30 cellular contexts compared by ENCODE assay signal in genomic region chr3:169809230-169809795, GRCh38. TPM values are rescaled to one million over a fixed set of nuclear protein-coding genes. Genes with fewer than 3 reads are reported as not detected.
A peak's percentile ranks its signal among the peaks of the same experiment; 100 is the strongest.
DNase-seq lines count a peak whose midpoint lies in the region; ATAC-seq, FAIRE-seq and TF ChIP-seq lines count a peak whose summit lies in the region.
"Had no signal": no experiment of that assay in that cellular context is flagged by ENCODE, and none has a peak within 500 bp of the region (broad histone marks: within the 10 kb centered on the region; RNA-seq: fewer than 3 reads in every experiment).

No MANE protein-coding gene starts in this region.

- H3K27me3 Mint-ChIP-seq in endodermal cell (ENCODE audit: insufficient read depth), result peaks cover 5% of the 10 kb centered on the region
- peaks cover 10% of the 10 kb centered on the region for H3K27me3 Mint-ChIP-seq in stimulated activated naive CD8-positive, alpha-beta T cell treated with anti-CD3 and anti-CD28 coated beads, Interleukin-15, amount 100 ng/mL, for 72 hours
- H3K27me3 Mint-ChIP-seq: naive thymus-derived CD8-positive, alpha-beta T cell had no signal

- H3K27ac ChIP-seq in SK-N-SH (ENCODE audit: low read depth in 2 of 2, low read length in 1 of 2), result no peak overlapping the region
- no peak overlapping the region for H3K27ac ChIP-seq in endodermal cell (ENCODE audit: low read depth, low read length)
- H3K27ac ChIP-seq: ovary, thyroid gland had no signal

- peaks cover 0 to 2% of the 10 kb centered on the region in 2 experiments for H3K36me3 ChIP-seq in SK-N-SH (replicated peaks in 1 of 2; ENCODE audit: control insufficient read depth in 1 of 2, insufficient read depth in 2 of 2, low read length in 1 of 2)
- no peaks in the 10 kb centered on the region for H3K36me3 ChIP-seq in endodermal cell (ENCODE audit: control insufficient read depth, insufficient read depth, low read length)
- H3K36me3 ChIP-seq: MG63, ovary, thyroid gland had no signal

- no peaks in the 10 kb centered on the region for H3K79me2 ChIP-seq in SK-N-SH (ENCODE audit: insufficient read depth)

- H3K4me3 Mint-ChIP-seq in endodermal cell, result no peak overlapping the region
- no peak overlapping the region for H3K4me3 Mint-ChIP-seq in stimulated activated naive CD8-positive, alpha-beta T cell treated with anti-CD3 and anti-CD28 coated beads, Interleukin-15, amount 100 ng/mL, for 72 hours
- H3K4me3 Mint-ChIP-seq: naive thymus-derived CD8-positive, alpha-beta T cell had no signal

- TF ChIP-seq CTCF in SK-N-SH (IDR thresholded peaks at IDR 0.05) (no peak), endodermal cell (conservative IDR thresholded peaks at IDR 0.05) (no peak)

- TF ChIP-seq POLR2A in GM12891 (IDR thresholded peaks at IDR 0.05; ENCODE audit: low read depth, low read length), result no peak

- H3K27me3 ChIP-seq in SK-N-SH (ENCODE audit: insufficient read depth) (no peaks in the 10 kb centered on the region), endodermal cell (ENCODE audit: control insufficient read depth, insufficient read depth, low read length, poor library complexity, severe bottlenecking) (no peaks in the 10 kb centered on the region)
- H3K27me3 ChIP-seq: MG63, ovary, thyroid gland had no signal

- peak overlapping the region; percentile 2 for H3K27ac Mint-ChIP-seq in endodermal cell
- no peak overlapping the region for H3K27ac Mint-ChIP-seq in stimulated activated naive CD8-positive, alpha-beta T cell treated with anti-CD3 and anti-CD28 coated beads, Interleukin-15, amount 100 ng/mL, for 72 hours

- no peak for TF ChIP-seq EP300 in SK-N-SH (IDR thresholded peaks at IDR 0.05; ENCODE audit: borderline replicate concordance in 1 of 2, low read depth in 1 of 2, low read length in 1 of 2)

- H3K4me2 ChIP-seq in SK-N-SH, result no peak overlapping the region

- H2AFZ ChIP-seq in SK-N-SH (ENCODE audit: low read depth), result peak overlapping the region; percentile 60; the same call in 1 of the 2 replicates

- H3K4me3 ChIP-seq in SK-N-SH (ENCODE audit: low read depth in 2 of 2, low read length in 1 of 2) (no peak overlapping the region), endodermal cell (ENCODE audit: low read length) (no peak overlapping the region)
- H3K4me3 ChIP-seq: MG63, ovary, thyroid gland had no signal

- peaks cover 17% of the 10 kb centered on the region for H3K4me1 Mint-ChIP-seq in endodermal cell
- peaks cover 32% of the 10 kb centered on the region for H3K4me1 Mint-ChIP-seq in stimulated activated naive CD8-positive, alpha-beta T cell treated with anti-CD3 and anti-CD28 coated beads, Interleukin-15, amount 100 ng/mL, for 72 hours

- peaks cover 0 to 11% of the 10 kb centered on the region in 2 experiments; a peak in 2 of 4 replicates for H3K4me1 ChIP-seq in SK-N-SH (ENCODE audit: control insufficient read depth in 1 of 2, insufficient read depth in 2 of 2, low read depth in 1 of 2, low read length in 1 of 2)
- no peaks in the 10 kb centered on the region for H3K4me1 ChIP-seq in endodermal cell (ENCODE audit: control insufficient read depth, insufficient read depth, low read length)

- no peaks in the 10 kb centered on the region for H3K9me3 ChIP-seq in SK-N-SH
- H3K9me3 ChIP-seq in endodermal cell (ENCODE audit: control insufficient read depth, low read length), result no peaks in the 10 kb centered on the region
- H3K9me3 ChIP-seq: MG63, ovary, thyroid gland had no signal

- no peak for TF ChIP-seq RAD21 in SK-N-SH (IDR thresholded peaks at IDR 0.05; ENCODE audit: low read length)

- no peak for ATAC-seq in SK-N-SH treated with all-trans-retinoic acid at 6 μM for 48 hours
- ATAC-seq in stimulated activated naive CD8-positive, alpha-beta T cell treated with anti-CD3 and anti-CD28 coated beads, Interleukin-15, amount 100 ng/mL, for 72 hours, result no peak
- no peak for ATAC-seq in GM18870 (IDR thresholded peaks at IDR 0.05; ENCODE audit: unreplicated experiment)
- ATAC-seq: left cardiac atrium; naive thymus-derived CD8-positive, alpha-beta T cell; right cardiac atrium had no signal

- no peaks in the 10 kb centered on the region for H4K20me1 ChIP-seq in SK-N-SH (ENCODE audit: insufficient read depth)

- H3K9me3 Mint-ChIP-seq in endodermal cell, result peaks cover 2% of the 10 kb centered on the region
- H3K9me3 Mint-ChIP-seq in stimulated activated naive CD8-positive, alpha-beta T cell treated with anti-CD3 and anti-CD28 coated beads, Interleukin-15, amount 100 ng/mL, for 72 hours, result no peaks in the 10 kb centered on the region
- H3K9me3 Mint-ChIP-seq: CD8-positive, alpha-beta memory T cell; naive thymus-derived CD8-positive, alpha-beta T cell had no signal

- H3K9ac ChIP-seq in SK-N-SH (no peak overlapping the region), endodermal cell (ENCODE audit: extremely low read depth, low read length, poor library complexity, severe bottlenecking) (no peak overlapping the region)

- no peak for DNase-seq in SK-N-SH
- DNase-seq in GM12891 (ENCODE audit: insufficient read length, low spot score), result no peak
- DNase-seq in MV-4-11 (lab: John Stamatoyannopoulos, UW), result peak; percentile 21
- DNase-seq in endodermal cell, result no peak
- no peak for DNase-seq in midbrain (lab: John Stamatoyannopoulos, UW)
- DNase-seq in stimulated activated naive CD8-positive, alpha-beta T cell treated with anti-CD3 and anti-CD28 coated beads, Interleukin-15, amount 100 ng/mL, for 72 hours, result no peak
- DNase-seq: 8988T; activated CD4-positive, alpha-beta T cell treated with anti-CD3 and anti-CD28 coated beads for 1 hour; activated CD8-positive, alpha-beta memory T cell treated with anti-CD3 and anti-CD28 coated beads, Interleukin-2, amount 50 U/mL, for 48 hours; activated effector memory CD4-positive, alpha-beta T cell treated with anti-CD3 and anti-CD28 coated beads, Interleukin-2, amount 50 U/mL, for 16 hours; amygdala; CD8-positive, alpha-beta memory T cell; DMS53; glutamatergic neuron; GOT3; left cardiac atrium; mesenchymal stem cell; MG63; naive thymus-derived CD8-positive, alpha-beta T cell; NCI-H1694; NCI-H2171; NCI-H524; ovary; right cardiac atrium; stimulated activated CD4-positive, alpha-beta T cell treated with anti-CD3 and anti-CD28 coated beads, Interleukin-4, amount 100 ng/mL, for 24 hours; stimulated activated naive CD4-positive, alpha-beta T cell treated with Interleukin-2 at 50 U/mL for 16 hours; thyroid gland had no signal

- POLR2A ChIA-PET in SK-N-SH (lab: Yijun Ruan, JAX), result interaction anchor here (0.9 kb wide), 1 partner anchor 37 kb away, joined by 5 read pairs; the partner anchor contains the start of gene MYNN

- H3F3A ChIP-seq in SK-N-SH (replicated peaks; ENCODE audit: insufficient read depth), result no peaks in the 10 kb centered on the region

- WGBS in SK-N-SH (ENCODE audit: low lambda C conversion rate), result 71% methylated on average over 2 of the region's 2 CpGs
- 86 to 91% methylated on average over 1 to 2 of the region's 2 CpGs for WGBS in endodermal cell (ENCODE audit: insufficient coverage in 1 of 2, insufficient read length in 1 of 2), 2 experiments

- no peak for FAIRE-seq in GM12891 (lab: Jason Lieb, UNC)

- no peaks in the 10 kb centered on the region for H3K9me2 ChIP-seq in SK-N-SH

- peaks cover 10% of the 10 kb centered on the region for H3K36me3 Mint-ChIP-seq in endodermal cell (ENCODE audit: low read depth)
- H3K36me3 Mint-ChIP-seq: naive thymus-derived CD8-positive, alpha-beta T cell had no signal

- CTCF ChIA-PET in SK-N-SH (lab: Yijun Ruan, JAX), result no interaction called here

TF ChIP-seq in SK-N-SH, 30 proteins besides CTCF, POLR2A, EP300 and RAD21 (continues in another document):
- TF ChIP-seq FOSL2 (IDR thresholded peaks at IDR 0.05; ENCODE audit: borderline replicate concordance, low read depth) (no peak), NRF1 (IDR thresholded peaks at IDR 0.05; ENCODE audit: low read depth, low read length) (no peak)

TF ChIP-seq in SK-N-SH treated with all-trans-retinoic acid at 6 μM for 48 hours, 23 proteins besides CTCF, POLR2A, EP300 and RAD21 (continues in another document):
- TF ChIP-seq ISL1 (CRISPR knock-in tag; IDR thresholded peaks at IDR 0.05), result no peak

TF ChIP-seq in GM12891, 5 proteins besides CTCF, POLR2A, EP300 and RAD21:
- TF ChIP-seq SPI1 (IDR thresholded peaks at IDR 0.05; ENCODE audit: low read depth, low read length) (peak; percentile 54), POU2F2 (IDR thresholded peaks at IDR 0.05; ENCODE audit: low read depth, low read length) (no peak)

RNA-seq across cellular contexts. Expression of gene LRRIQ4, which starts 3.4 kb away (rescaled TPM):
- not detected in 2 replicates for polyA plus RNA-seq in SK-N-SH (2012; rRNA removed)
- polyA plus RNA-seq in SK-N-SH (2012; cell fraction: cytosol; rRNA removed), result 0.01 and 0.03 TPM in 2 replicates
- 0.04 and 0.06 TPM in 2 replicates for polyA plus RNA-seq in SK-N-SH (2012; cell fraction: nucleus; rRNA removed)
- polyA plus RNA-seq in GM12891 (2012; ENCODE audit: low read depth, missing spikeins), result 0.21 TPM
- total RNA-seq in endodermal cell, result not detected
- polyA plus RNA-seq in endodermal cell (2013, experiment 1 of 2), result not detected
- polyA plus RNA-seq in endodermal cell (2013, experiment 2 of 2), result not detected
- total RNA-seq: right cardiac atrium, RPMI7951 had no signal
- polyA plus RNA-seq: CD8-positive, alpha-beta memory T cell; naive thymus-derived CD8-positive, alpha-beta T cell; right cardiac atrium had no signal

RNA-seq across cellular contexts. Expression of gene LRRC34, which starts 3.4 kb away (rescaled TPM):
- 1.6 and 2.6 TPM in 2 replicates for polyA plus RNA-seq in SK-N-SH (2012; rRNA removed)
- 2.2 and 2.3 TPM in 2 replicates for polyA plus RNA-seq in SK-N-SH (2012; cell fraction: cytosol; rRNA removed)
- polyA plus RNA-seq in SK-N-SH (2012; cell fraction: nucleus; rRNA removed), result 1.4 and 2.9 TPM in 2 replicates
- 5.0 TPM for polyA plus RNA-seq in GM12891 (2012; ENCODE audit: low read depth, missing spikeins)
- 10 to 100 TPM in 1 of 2 donors, 1 to 10 TPM in 1; 5.6 to 11.3 TPM for total RNA-seq in endodermal cell
- 3.5 TPM for polyA plus RNA-seq in endodermal cell (2013, experiment 1 of 2)
- 4.3 TPM for polyA plus RNA-seq in endodermal cell (2013, experiment 2 of 2)

RNA-seq across cellular contexts. Expression of gene MYNN, which starts 36.1 kb away (rescaled TPM):
- 9.7 and 11.2 TPM in 2 replicates for polyA plus RNA-seq in SK-N-SH (2012; rRNA removed)
- 9.8 and 10.5 TPM in 2 replicates for polyA plus RNA-seq in SK-N-SH (2012; cell fraction: cytosol; rRNA removed)
- 10.8 and 21.0 TPM in 2 replicates for polyA plus RNA-seq in SK-N-SH (2012; cell fraction: nucleus; rRNA removed)
- polyA plus RNA-seq in GM12891 (2012; ENCODE audit: low read depth, missing spikeins), result 10.3 TPM
- total RNA-seq in endodermal cell, result 10 to 100 TPM; 13.3 to 14.1 TPM
- polyA plus RNA-seq in endodermal cell (2013, experiment 1 of 2), result 18.5 TPM
- polyA plus RNA-seq in endodermal cell (2013, experiment 2 of 2), result 17.8 TPM

RNA-seq across cellular contexts. Expression of gene ACTRT3, which starts 40.0 kb away (rescaled TPM):
- polyA plus RNA-seq in SK-N-SH (2012; rRNA removed), result 1.2 and 1.6 TPM in 2 replicates
- 1.5 and 1.8 TPM in 2 replicates for polyA plus RNA-seq in SK-N-SH (2012; cell fraction: cytosol; rRNA removed)
- polyA plus RNA-seq in SK-N-SH (2012; cell fraction: nucleus; rRNA removed), result 0.60 and 0.67 TPM in 2 replicates
- 0.30 TPM for polyA plus RNA-seq in GM12891 (2012; ENCODE audit: low read depth, missing spikeins)
- total RNA-seq in endodermal cell, result 1 to 10 TPM in 1 of 2 donors, under 1 TPM in 1; 0.82 to 2.5 TPM
- 0.18 TPM for polyA plus RNA-seq in endodermal cell (2013, experiment 1 of 2)
- polyA plus RNA-seq in endodermal cell (2013, experiment 2 of 2), result 0.25 TPM

RNA-seq across cellular contexts. Expression of gene TERC, which starts 44.5 kb away (rescaled TPM):
- 0.32 and 0.64 TPM in 2 replicates for polyA plus RNA-seq in SK-N-SH (2012; rRNA removed)
- 0.12 TPM in 1 of 2 replicates, not detected in the other for polyA plus RNA-seq in SK-N-SH (2012; cell fraction: cytosol; rRNA removed)
- 1.1 and 1.2 TPM in 2 replicates for polyA plus RNA-seq in SK-N-SH (2012; cell fraction: nucleus; rRNA removed)
- not detected for polyA plus RNA-seq in GM12891 (2012; ENCODE audit: low read depth, missing spikeins)
- total RNA-seq in endodermal cell, result 10 to 100 TPM in 1 of 2 donors, 1 to 10 TPM in 1; 9.4 to 11.1 TPM
- polyA plus RNA-seq in endodermal cell (2013, experiment 1 of 2), result 5.2 TPM
- 8.3 TPM for polyA plus RNA-seq in endodermal cell (2013, experiment 2 of 2)
- polyA plus RNA-seq: ovary, right cardiac atrium had no signal
